ENCODE assay signal across 12 cellular contexts in genomic region chr10:100043796-100044195, GRCh38. TPM values are rescaled to one million over a fixed set of nuclear protein-coding genes. Genes with fewer than 3 reads are reported as not detected.
DNase-seq lines count a peak whose midpoint lies in the region; ATAC-seq, FAIRE-seq and TF ChIP-seq lines count a peak whose summit lies in the region.
"Had no signal": no experiment of that assay in that cellular context is flagged by ENCODE, and none has a peak within 500 bp of the region (broad histone marks: within the 10 kb centered on the region; RNA-seq: fewer than 3 reads in every experiment).

No MANE protein-coding gene starts in this region.

- ATAC-seq in right cardiac atrium: peak; percentile 90 to 95
- no peak for ATAC-seq in HG03135 (IDR thresholded peaks at IDR 0.05; ENCODE audit: unreplicated experiment)

- H3K9me3 Mint-ChIP-seq in astrocyte (ENCODE audit: unreplicated experiment): no peaks in the 10 kb centered on the region

- TF ChIP-seq CTCF in astrocyte (IDR thresholded peaks at IDR 0.05; ENCODE audit: insufficient read depth, low read depth, low read length): no peak
- TF ChIP-seq CTCF in spleen (IDR thresholded peaks at IDR 0.05 in 8 of 11, conservative IDR thresholded peaks at IDR 0.05 in 3 of 11): no peak

- H3K4me3 ChIP-seq in astrocyte (ENCODE audit: insufficient read depth, low read depth, low read length) (no peak overlapping the region), right cardiac atrium (ENCODE audit: low read length) (no peak overlapping the region), spleen (no peak overlapping the region)

- no peaks in the 10 kb centered on the region for H3K27me3 ChIP-seq in astrocyte (ENCODE audit: insufficient read depth, low read length)
- no peaks in the 10 kb centered on the region for H3K27me3 ChIP-seq in right cardiac atrium (ENCODE audit: control insufficient read depth, insufficient read depth)
- H3K27me3 ChIP-seq in spleen (replicated peaks in 1 of 7): no peaks in the 10 kb centered on the region

- no peaks in the 10 kb centered on the region for H4K20me1 ChIP-seq in astrocyte (ENCODE audit: insufficient read depth, low read length)

- H3K36me3 ChIP-seq in astrocyte (ENCODE audit: insufficient read depth, low read length) (no peaks in the 10 kb centered on the region), spleen (no peaks in the 10 kb centered on the region)

- no peak for FAIRE-seq in astrocyte (lab: Jason Lieb, UNC)

- H2AFZ ChIP-seq in astrocyte (ENCODE audit: low read depth, low read length): peak overlapping the region; percentile 37

- H3K4me1 Mint-ChIP-seq in astrocyte (ENCODE audit: low read depth, unreplicated experiment): peaks cover 13% of the 10 kb centered on the region

- H3K27ac ChIP-seq in astrocyte (ENCODE audit: low read depth, low read length): peak overlapping the region; percentile 39
- peak overlapping the region; percentile 92 for H3K27ac ChIP-seq in right cardiac atrium (ENCODE audit: low read length)
- H3K27ac ChIP-seq in spleen: peak overlapping the region in 7 of 8 donors; percentile 29 to 73 (median 64)

- no peaks in the 10 kb centered on the region for H3K79me2 ChIP-seq in astrocyte (ENCODE audit: insufficient read depth, low read length)

- H3K27me3 Mint-ChIP-seq in astrocyte (ENCODE audit: low read depth, unreplicated experiment): no peaks in the 10 kb centered on the region

- H3K9ac ChIP-seq in astrocyte (ENCODE audit: low read length): no peak overlapping the region

- H3K4me1 ChIP-seq in astrocyte (ENCODE audit: insufficient read depth, low read length) (peaks cover 3% of the 10 kb centered on the region), right cardiac atrium (ENCODE audit: control insufficient read depth, insufficient read depth, low read length) (peaks cover 4% of the 10 kb centered on the region), spleen (peaks cover 0 to 44% (median 15%) of the 10 kb centered on the region in 6 donors)

- TF ChIP-seq POLR2A in spleen (IDR thresholded peaks at IDR 0.05): no peak

- H3K27ac Mint-ChIP-seq in astrocyte (ENCODE audit: unreplicated experiment): peak overlapping the region; percentile 84

- H3K4me2 ChIP-seq in astrocyte (ENCODE audit: low read length): peak overlapping the region; percentile 47

- no peaks in the 10 kb centered on the region for H3K36me3 Mint-ChIP-seq in astrocyte (ENCODE audit: low read depth, unreplicated experiment)

- no peaks in the 10 kb centered on the region for H3K9me3 ChIP-seq in astrocyte (ENCODE audit: insufficient read depth, low read depth, low read length)
- no peaks in the 10 kb centered on the region for H3K9me3 ChIP-seq in right cardiac atrium (ENCODE audit: control insufficient read depth, low read length)
- H3K9me3 ChIP-seq in spleen: no peaks in the 10 kb centered on the region

- no peak overlapping the region for H3K4me3 Mint-ChIP-seq in astrocyte (ENCODE audit: unreplicated experiment)

- DNase-seq in H4 (ENCODE audit: low spot score) (peak; percentile 64), astrocyte (ENCODE audit: low read depth) (no peak), right cardiac atrium (peak; percentile 65 to 77 (median 69)), spleen (no peak), NCI-H146 (lab: John Stamatoyannopoulos, UW) (no peak)
- no peak for DNase-seq in stimulated activated CD4-positive, alpha-beta T cell treated with anti-CD3 and anti-CD28 coated beads, Interleukin-2, amount 100 ng/mL, for 24 hours
- no peak for DNase-seq in stimulated activated CD8-positive, alpha-beta memory T cell treated with anti-CD3 and anti-CD28 coated beads, Interleukin-4, amount 100 ng/mL, for 48 hours
- DNase-seq: activated naive CD4-positive, alpha-beta T cell treated with Interleukin-2 at 50 U/mL for 16 hours; NCI-H1105; stimulated activated CD4-positive, alpha-beta T cell treated with anti-CD3 and anti-CD28 coated beads, Interleukin-4, amount 100 ng/mL, for 24 hours had no signal

- 22% methylated on average over 3 of the region's 3 CpGs for WGBS in right cardiac atrium
- WGBS in spleen, 5 donors: 26 to 34% (median 31%) methylated on average over 3 of the region's 3 CpGs

- intact Hi-C loops in right cardiac atrium (cut with DNase I): no loop called here
- intact Hi-C loops in spleen (cut with DNase I; ENCODE audit: low total_unique reads): no loop called here

RNA-seq across cellular contexts. Expression of gene DNMBP, which starts 34.0 kb away (rescaled TPM):
- 7.0 and 7.3 TPM in 2 replicates for total RNA-seq in H4 (2014; rRNA removed; shearing (Covaris generic))
- total RNA-seq in astrocyte: 17.7 and 24.8 TPM in 2 replicates
- total RNA-seq in right cardiac atrium: 10 to 100 TPM in 1 of 4 donors, 1 to 10 TPM in 3; 7.6 to 10.0 (median 8.0) TPM
- 5.5 TPM for polyA plus RNA-seq in right cardiac atrium
- 10 to 100 TPM; 15.3 to 19.5 (median 16.9) TPM for total RNA-seq in spleen
- polyA plus RNA-seq in spleen: 1 to 10 TPM; 4.6 to 8.9 (median 6.3) TPM

RNA-seq across cellular contexts. Expression of gene CPN1, which starts 37.9 kb away (rescaled TPM):
- not detected in 2 replicates for total RNA-seq in H4 (2014; rRNA removed; shearing (Covaris generic))
- total RNA-seq in astrocyte (not detected in 2 replicates), right cardiac atrium (not detected), spleen (not detected)
- polyA plus RNA-seq in right cardiac atrium (not detected), spleen (not detected)
- total RNA-seq: T-helper 2 cell treated with Interferon-gamma antibody and Interleukin-4, amounts not matched to agents 100 ng/mL and 5 ng/mL, for 36 hours had no signal

Comparison
In these comparisons a context has a peak if more than half of its experiments do, and no peak if none do; other contexts are left out.
1. DNase-seq: peak in H4 (single experiment) and right cardiac atrium (3 of 3); none in astrocyte (single experiment), spleen (single experiment), NCI-H146 (single experiment), stimulated activated CD4-positive, alpha-beta T cell treated with anti-CD3 and anti-CD28 coated beads, Interleukin-2, amount 100 ng/mL, for 24 hours (0 of 2) and stimulated activated CD8-positive, alpha-beta memory T cell treated with anti-CD3 and anti-CD28 coated beads, Interleukin-4, amount 100 ng/mL, for 48 hours (single experiment).
2. H3K27ac ChIP-seq: peak in every context shown above with its lines; median percentile 92 in right cardiac atrium; 64 in spleen; 39 in astrocyte.